ENCODE assay signal across 3 cellular contexts in genomic region chr4:5192678-5193077, GRCh38.
"Had no signal": no experiment of that assay in that cellular context is flagged by ENCODE, and none has a peak within 500 bp of the region (broad histone marks: within the 10 kb centered on the region; RNA-seq: fewer than 3 reads in every experiment).

No MANE protein-coding gene starts in this region.

- H3K4me3 ChIP-seq: GM12878 had no signal

- ATAC-seq: GM12878 had no signal

- DNase-seq: GDM1, GF-D8 had no signal
